1 cellular context compared by ENCODE assay signal in the genomic region with DNA sequence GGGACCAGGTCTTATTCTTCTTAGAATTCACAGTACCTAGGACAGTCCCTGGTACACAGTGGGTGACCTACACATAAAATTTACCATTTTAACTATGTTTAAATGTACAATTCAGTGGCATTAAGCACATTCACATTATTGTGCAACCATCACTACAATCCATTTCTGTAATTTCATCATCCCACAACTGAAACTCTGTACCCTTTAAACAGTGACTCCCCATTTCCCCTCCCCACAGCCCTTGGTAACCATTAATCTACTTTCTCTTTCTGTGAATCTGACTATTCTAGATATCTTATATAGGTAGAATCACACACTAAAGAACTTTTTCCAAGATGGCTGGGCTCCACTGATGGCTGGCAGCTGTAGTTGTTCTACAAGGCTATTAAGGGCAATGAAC.
TF ChIP-seq lines count a peak whose summit lies in the region.

No MANE protein-coding gene starts in this region.

TF ChIP-seq in HepG2, 621 proteins besides CTCF, POLR2A, EP300 and RAD21 (continued from another document):
- TF ChIP-seq ZHX2 (IDR thresholded peaks at IDR 0.05; ENCODE audit: low read depth) (no peak), ZHX2 (CRISPR knock-in tag; IDR thresholded peaks at IDR 0.05; ENCODE audit: borderline replicate concordance) (no peak), ZNF296 (CRISPR knock-in tag; conservative IDR thresholded peaks at IDR 0.05) (no peak), MTERF4 (CRISPR knock-in tag; IDR thresholded peaks at IDR 0.05) (no peak), ZFP37 (CRISPR knock-in tag; IDR thresholded peaks at IDR 0.05; ENCODE audit: borderline replicate concordance) (no peak), MTA1 (CRISPR knock-in tag; IDR thresholded peaks at IDR 0.05; ENCODE audit: borderline replicate concordance) (no peak), BRD4 (CRISPR knock-in tag; IDR thresholded peaks at IDR 0.05) (no peak), ZNF280B (CRISPR knock-in tag; IDR thresholded peaks at IDR 0.05; ENCODE audit: borderline replicate concordance) (no peak), DPF2 (CRISPR knock-in tag; IDR thresholded peaks at IDR 0.05; ENCODE audit: borderline replicate concordance, low read depth) (no peak), GFI1 (CRISPR knock-in tag; IDR thresholded peaks at IDR 0.05; ENCODE audit: borderline replicate concordance) (no peak), PCBP1 (IDR thresholded peaks at IDR 0.05; ENCODE audit: borderline replicate concordance, low read depth, low read length) (no peak), GTF2F1 (IDR thresholded peaks at IDR 0.05; ENCODE audit: low read length) (no peak), PAWR (CRISPR knock-in tag; IDR thresholded peaks at IDR 0.05; ENCODE audit: borderline replicate concordance) (no peak), CEBPB (IDR thresholded peaks at IDR 0.05; ENCODE audit: borderline replicate concordance, low read depth, low read length) (peak; percentile 93), HNRNPLL (IDR thresholded peaks at IDR 0.05; ENCODE audit: low read depth, low read length, poor library complexity, severe bottlenecking) (no peak)
- TF ChIP-seq, protein P1, sequence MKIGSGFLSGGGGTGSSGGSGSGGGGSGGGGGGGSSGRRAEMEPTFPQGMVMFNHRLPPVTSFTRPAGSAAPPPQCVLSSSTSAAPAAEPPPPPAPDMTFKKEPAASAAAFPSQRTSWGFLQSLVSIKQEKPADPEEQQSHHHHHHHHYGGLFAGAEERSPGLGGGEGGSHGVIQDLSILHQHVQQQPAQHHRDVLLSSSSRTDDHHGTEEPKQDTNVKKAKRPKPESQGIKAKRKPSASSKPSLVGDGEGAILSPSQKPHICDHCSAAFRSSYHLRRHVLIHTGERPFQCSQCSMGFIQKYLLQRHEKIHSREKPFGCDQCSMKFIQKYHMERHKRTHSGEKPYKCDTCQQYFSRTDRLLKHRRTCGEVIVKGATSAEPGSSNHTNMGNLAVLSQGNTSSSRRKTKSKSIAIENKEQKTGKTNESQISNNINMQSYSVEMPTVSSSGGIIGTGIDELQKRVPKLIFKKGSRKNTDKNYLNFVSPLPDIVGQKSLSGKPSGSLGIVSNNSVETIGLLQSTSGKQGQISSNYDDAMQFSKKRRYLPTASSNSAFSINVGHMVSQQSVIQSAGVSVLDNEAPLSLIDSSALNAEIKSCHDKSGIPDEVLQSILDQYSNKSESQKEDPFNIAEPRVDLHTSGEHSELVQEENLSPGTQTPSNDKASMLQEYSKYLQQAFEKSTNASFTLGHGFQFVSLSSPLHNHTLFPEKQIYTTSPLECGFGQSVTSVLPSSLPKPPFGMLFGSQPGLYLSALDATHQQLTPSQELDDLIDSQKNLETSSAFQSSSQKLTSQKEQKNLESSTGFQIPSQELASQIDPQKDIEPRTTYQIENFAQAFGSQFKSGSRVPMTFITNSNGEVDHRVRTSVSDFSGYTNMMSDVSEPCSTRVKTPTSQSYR (CRISPR knock-in tag; IDR thresholded peaks at IDR 0.05; ENCODE audit: borderline replicate concordance), result no peak
- TF ChIP-seq, protein P2, sequence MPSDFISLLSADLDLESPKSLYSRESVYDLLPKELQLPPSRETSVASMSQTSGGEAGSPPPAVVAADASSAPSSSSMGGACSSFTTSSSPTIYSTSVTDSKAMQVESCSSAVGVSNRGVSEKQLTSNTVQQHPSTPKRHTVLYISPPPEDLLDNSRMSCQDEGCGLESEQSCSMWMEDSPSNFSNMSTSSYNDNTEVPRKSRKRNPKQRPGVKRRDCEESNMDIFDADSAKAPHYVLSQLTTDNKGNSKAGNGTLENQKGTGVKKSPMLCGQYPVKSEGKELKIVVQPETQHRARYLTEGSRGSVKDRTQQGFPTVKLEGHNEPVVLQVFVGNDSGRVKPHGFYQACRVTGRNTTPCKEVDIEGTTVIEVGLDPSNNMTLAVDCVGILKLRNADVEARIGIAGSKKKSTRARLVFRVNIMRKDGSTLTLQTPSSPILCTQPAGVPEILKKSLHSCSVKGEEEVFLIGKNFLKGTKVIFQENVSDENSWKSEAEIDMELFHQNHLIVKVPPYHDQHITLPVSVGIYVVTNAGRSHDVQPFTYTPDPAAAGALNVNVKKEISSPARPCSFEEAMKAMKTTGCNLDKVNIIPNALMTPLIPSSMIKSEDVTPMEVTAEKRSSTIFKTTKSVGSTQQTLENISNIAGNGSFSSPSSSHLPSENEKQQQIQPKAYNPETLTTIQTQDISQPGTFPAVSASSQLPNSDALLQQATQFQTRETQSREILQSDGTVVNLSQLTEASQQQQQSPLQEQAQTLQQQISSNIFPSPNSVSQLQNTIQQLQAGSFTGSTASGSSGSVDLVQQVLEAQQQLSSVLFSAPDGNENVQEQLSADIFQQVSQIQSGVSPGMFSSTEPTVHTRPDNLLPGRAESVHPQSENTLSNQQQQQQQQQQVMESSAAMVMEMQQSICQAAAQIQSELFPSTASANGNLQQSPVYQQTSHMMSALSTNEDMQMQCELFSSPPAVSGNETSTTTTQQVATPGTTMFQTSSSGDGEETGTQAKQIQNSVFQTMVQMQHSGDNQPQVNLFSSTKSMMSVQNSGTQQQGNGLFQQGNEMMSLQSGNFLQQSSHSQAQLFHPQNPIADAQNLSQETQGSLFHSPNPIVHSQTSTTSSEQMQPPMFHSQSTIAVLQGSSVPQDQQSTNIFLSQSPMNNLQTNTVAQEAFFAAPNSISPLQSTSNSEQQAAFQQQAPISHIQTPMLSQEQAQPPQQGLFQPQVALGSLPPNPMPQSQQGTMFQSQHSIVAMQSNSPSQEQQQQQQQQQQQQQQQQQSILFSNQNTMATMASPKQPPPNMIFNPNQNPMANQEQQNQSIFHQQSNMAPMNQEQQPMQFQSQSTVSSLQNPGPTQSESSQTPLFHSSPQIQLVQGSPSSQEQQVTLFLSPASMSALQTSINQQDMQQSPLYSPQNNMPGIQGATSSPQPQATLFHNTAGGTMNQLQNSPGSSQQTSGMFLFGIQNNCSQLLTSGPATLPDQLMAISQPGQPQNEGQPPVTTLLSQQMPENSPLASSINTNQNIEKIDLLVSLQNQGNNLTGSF (CRISPR knock-in tag; IDR thresholded peaks at IDR 0.05), result no peak
- TF ChIP-seq, protein P3, sequence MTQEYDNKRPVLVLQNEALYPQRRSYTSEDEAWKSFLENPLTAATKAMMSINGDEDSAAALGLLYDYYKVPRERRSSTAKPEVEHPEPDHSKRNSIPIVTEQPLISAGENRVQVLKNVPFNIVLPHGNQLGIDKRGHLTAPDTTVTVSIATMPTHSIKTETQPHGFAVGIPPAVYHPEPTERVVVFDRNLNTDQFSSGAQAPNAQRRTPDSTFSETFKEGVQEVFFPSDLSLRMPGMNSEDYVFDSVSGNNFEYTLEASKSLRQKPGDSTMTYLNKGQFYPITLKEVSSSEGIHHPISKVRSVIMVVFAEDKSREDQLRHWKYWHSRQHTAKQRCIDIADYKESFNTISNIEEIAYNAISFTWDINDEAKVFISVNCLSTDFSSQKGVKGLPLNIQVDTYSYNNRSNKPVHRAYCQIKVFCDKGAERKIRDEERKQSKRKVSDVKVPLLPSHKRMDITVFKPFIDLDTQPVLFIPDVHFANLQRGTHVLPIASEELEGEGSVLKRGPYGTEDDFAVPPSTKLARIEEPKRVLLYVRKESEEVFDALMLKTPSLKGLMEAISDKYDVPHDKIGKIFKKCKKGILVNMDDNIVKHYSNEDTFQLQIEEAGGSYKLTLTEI (CRISPR knock-in tag; conservative IDR thresholded peaks at IDR 0.05), result no peak
- TF ChIP-seq, protein P4, sequence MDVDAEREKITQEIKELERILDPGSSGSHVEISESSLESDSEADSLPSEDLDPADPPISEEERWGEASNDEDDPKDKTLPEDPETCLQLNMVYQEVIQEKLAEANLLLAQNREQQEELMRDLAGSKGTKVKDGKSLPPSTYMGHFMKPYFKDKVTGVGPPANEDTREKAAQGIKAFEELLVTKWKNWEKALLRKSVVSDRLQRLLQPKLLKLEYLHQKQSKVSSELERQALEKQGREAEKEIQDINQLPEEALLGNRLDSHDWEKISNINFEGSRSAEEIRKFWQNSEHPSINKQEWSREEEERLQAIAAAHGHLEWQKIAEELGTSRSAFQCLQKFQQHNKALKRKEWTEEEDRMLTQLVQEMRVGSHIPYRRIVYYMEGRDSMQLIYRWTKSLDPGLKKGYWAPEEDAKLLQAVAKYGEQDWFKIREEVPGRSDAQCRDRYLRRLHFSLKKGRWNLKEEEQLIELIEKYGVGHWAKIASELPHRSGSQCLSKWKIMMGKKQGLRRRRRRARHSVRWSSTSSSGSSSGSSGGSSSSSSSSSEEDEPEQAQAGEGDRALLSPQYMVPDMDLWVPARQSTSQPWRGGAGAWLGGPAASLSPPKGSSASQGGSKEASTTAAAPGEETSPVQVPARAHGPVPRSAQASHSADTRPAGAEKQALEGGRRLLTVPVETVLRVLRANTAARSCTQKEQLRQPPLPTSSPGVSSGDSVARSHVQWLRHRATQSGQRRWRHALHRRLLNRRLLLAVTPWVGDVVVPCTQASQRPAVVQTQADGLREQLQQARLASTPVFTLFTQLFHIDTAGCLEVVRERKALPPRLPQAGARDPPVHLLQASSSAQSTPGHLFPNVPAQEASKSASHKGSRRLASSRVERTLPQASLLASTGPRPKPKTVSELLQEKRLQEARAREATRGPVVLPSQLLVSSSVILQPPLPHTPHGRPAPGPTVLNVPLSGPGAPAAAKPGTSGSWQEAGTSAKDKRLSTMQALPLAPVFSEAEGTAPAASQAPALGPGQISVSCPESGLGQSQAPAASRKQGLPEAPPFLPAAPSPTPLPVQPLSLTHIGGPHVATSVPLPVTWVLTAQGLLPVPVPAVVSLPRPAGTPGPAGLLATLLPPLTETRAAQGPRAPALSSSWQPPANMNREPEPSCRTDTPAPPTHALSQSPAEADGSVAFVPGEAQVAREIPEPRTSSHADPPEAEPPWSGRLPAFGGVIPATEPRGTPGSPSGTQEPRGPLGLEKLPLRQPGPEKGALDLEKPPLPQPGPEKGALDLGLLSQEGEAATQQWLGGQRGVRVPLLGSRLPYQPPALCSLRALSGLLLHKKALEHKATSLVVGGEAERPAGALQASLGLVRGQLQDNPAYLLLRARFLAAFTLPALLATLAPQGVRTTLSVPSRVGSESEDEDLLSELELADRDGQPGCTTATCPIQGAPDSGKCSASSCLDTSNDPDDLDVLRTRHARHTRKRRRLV (CRISPR knock-in tag; IDR thresholded peaks at IDR 0.05), result 0 out of 2 replicates have a peak, but pooled peaks have one; percentile 8
